ENCODE assay signal across 20 cellular contexts in the genomic region with DNA sequence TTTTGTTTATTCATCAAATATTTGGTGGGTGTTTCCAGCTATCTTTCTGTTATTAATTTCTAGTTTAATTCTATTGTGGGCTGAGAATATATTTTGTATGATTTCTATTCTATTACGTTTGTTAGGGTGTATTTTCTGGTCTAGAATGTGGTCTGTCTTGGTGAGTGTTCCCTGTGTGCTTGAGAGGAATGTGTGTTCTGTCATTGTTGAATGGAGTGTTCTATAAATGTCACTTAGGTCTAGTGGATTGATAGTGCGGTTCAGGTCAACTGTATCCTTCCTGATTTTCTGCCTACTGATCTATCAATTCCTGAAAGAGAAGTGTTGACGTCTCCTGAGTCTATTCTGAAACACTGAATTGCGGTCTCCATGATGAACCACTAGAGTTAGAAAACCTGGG. TPM values are rescaled to one million over a fixed set of nuclear protein-coding genes. Genes with fewer than 3 reads are reported as not detected.
DNase-seq lines count a peak whose midpoint lies in the region; ATAC-seq and TF ChIP-seq lines count a peak whose summit lies in the region.
"Had no signal": no experiment of that assay in that cellular context is flagged by ENCODE, and none has a peak within 500 bp of the region (broad histone marks: within the 10 kb centered on the region; RNA-seq: fewer than 3 reads in every experiment).

No MANE protein-coding gene starts in this region.

- H3K4me3 ChIP-seq in RWPE2 (ENCODE audit: severe bottlenecking) (no peak overlapping the region), esophagus muscularis mucosa (no peak overlapping the region), transverse colon (no peak overlapping the region)
- H3K4me3 ChIP-seq: thoracic aorta had no signal

- H3K9me3 Mint-ChIP-seq in osteocyte (ENCODE audit: unreplicated experiment), result no peaks in the 10 kb centered on the region
- no peaks in the 10 kb centered on the region for H3K9me3 Mint-ChIP-seq in T-cell
- H3K9me3 Mint-ChIP-seq: activated naive CD4-positive, alpha-beta T cell treated with anti-CD3 and anti-CD28 coated beads, Interleukin-2, amount 10 ng/mL, durations not matched to agents 7 days and 5 days; activated T-cell treated with anti-CD3 and anti-CD28 coated beads, Interleukin-2, amount 50 U/mL, for 72 hours; naive thymus-derived CD8-positive, alpha-beta T cell; T-helper 1 cell treated with Interleukin-12 subunit alpha and Interleukin-12 subunit beta and Interleukin-4 antibody, amounts not matched to agents 30 μg/mL and 1 μg/mL, for 36 hours had no signal

- TF ChIP-seq CTCF in RWPE2 (IDR thresholded peaks at IDR 0.05; ENCODE audit: poor library complexity, severe bottlenecking) (no peak), esophagus muscularis mucosa (IDR thresholded peaks at IDR 0.05) (no peak), osteocyte (IDR thresholded peaks at IDR 0.05) (no peak), transverse colon (IDR thresholded peaks at IDR 0.05) (no peak)

- no peaks in the 10 kb centered on the region for H3K27me3 Mint-ChIP-seq in osteocyte (ENCODE audit: unreplicated experiment)
- peaks cover 26 to 46% of the 10 kb centered on the region in 2 donors for H3K27me3 Mint-ChIP-seq in T-cell

- H3K27ac Mint-ChIP-seq in osteocyte (ENCODE audit: unreplicated experiment) (peak overlapping the region; percentile 95), T-cell (no peak overlapping the region)
- H3K27ac Mint-ChIP-seq: activated CD4-positive, alpha-beta T cell treated with anti-CD3 and anti-CD28 coated beads for 36 hours; activated naive CD4-positive, alpha-beta T cell treated with anti-CD3 and anti-CD28 coated beads, Interleukin-2, amount 10 ng/mL, durations not matched to agents 7 days and 5 days; activated T-cell treated with anti-CD3 and anti-CD28 coated beads, Interleukin-2, amount 50 U/mL, for 72 hours; naive thymus-derived CD8-positive, alpha-beta T cell; T-helper 1 cell treated with Interleukin-12 subunit alpha and Interleukin-12 subunit beta and Interleukin-4 antibody, amounts not matched to agents 30 μg/mL and 1 μg/mL, for 36 hours had no signal

- in situ Hi-C loops in transverse colon (cut with MboI; ENCODE audit: low pct_ligation_motif_present in 1 of 4, low pct_unique_long_range_greater_than_20kb in 1 of 4, low sequenced_read_pairs in 3 of 4), result no loop called here

- no peak for TF ChIP-seq EP300 in esophagus muscularis mucosa (IDR thresholded peaks at IDR 0.05)
- no peak for TF ChIP-seq EP300 in transverse colon (IDR thresholded peaks at IDR 0.05; ENCODE audit: low read depth)

- H3K27me3 ChIP-seq in RWPE2 (ENCODE audit: insufficient read depth, poor library complexity, severe bottlenecking) (no peaks in the 10 kb centered on the region), esophagus muscularis mucosa (no peaks in the 10 kb centered on the region), transverse colon (peaks cover 14% of the 10 kb centered on the region)

- 86% methylated on average over 4 of the region's 4 CpGs for WGBS in esophagus muscularis mucosa
- 60 to 90% methylated on average over 1 to 4 of the region's 4 CpGs for WGBS in transverse colon (ENCODE audit: low coverage in 1 of 2), 2 donors

- peak overlapping the region; percentile 90 for H3K27ac ChIP-seq in RWPE2 (ENCODE audit: poor library complexity, severe bottlenecking)
- peak overlapping the region; percentile 56 to 76 (median 65) for H3K27ac ChIP-seq in esophagus muscularis mucosa (replicated peaks in 1 of 4)
- H3K27ac ChIP-seq in transverse colon, result peak overlapping the region in 3 of 4 donors; percentile 17 to 74 (median 22)

- H3K4me3 Mint-ChIP-seq in osteocyte (ENCODE audit: unreplicated experiment) (peak overlapping the region; percentile 2), T-cell (no peak overlapping the region)
- H3K4me3 Mint-ChIP-seq: activated CD4-positive, alpha-beta T cell treated with anti-CD3 and anti-CD28 coated beads for 36 hours; activated naive CD4-positive, alpha-beta T cell treated with anti-CD3 and anti-CD28 coated beads, Interleukin-2, amount 10 ng/mL, durations not matched to agents 7 days and 5 days; activated T-cell treated with anti-CD3 and anti-CD28 coated beads, Interleukin-2, amount 50 U/mL, for 72 hours; naive thymus-derived CD8-positive, alpha-beta T cell; T-helper 1 cell treated with Interleukin-12 subunit alpha and Interleukin-12 subunit beta and Interleukin-4 antibody, amounts not matched to agents 30 μg/mL and 1 μg/mL, for 36 hours had no signal

- H3K36me3 ChIP-seq in RWPE2 (ENCODE audit: low read depth) (peaks cover 11% of the 10 kb centered on the region), esophagus muscularis mucosa (no peaks in the 10 kb centered on the region), transverse colon (no peaks in the 10 kb centered on the region)
- H3K36me3 ChIP-seq: thoracic aorta had no signal

- TF ChIP-seq POLR2A in esophagus muscularis mucosa (IDR thresholded peaks at IDR 0.05; ENCODE audit: low read depth) (no peak), transverse colon (IDR thresholded peaks at IDR 0.05) (no peak)

- ATAC-seq in RWPE2 (ENCODE audit: low read depth) (no peak), T-cell (replicated peaks in 1 of 4) (no peak)
- ATAC-seq: activated CD4-positive, alpha-beta T cell treated with anti-CD3 and anti-CD28 coated beads for 36 hours; activated T-cell treated with anti-CD3 and anti-CD28 coated beads, Interleukin-2, amount 50 U/mL, for 72 hours; naive thymus-derived CD8-positive, alpha-beta T cell had no signal

- H3K36me3 Mint-ChIP-seq in osteocyte (ENCODE audit: unreplicated experiment), result peaks cover 24% of the 10 kb centered on the region
- no peaks in the 10 kb centered on the region for H3K36me3 Mint-ChIP-seq in T-cell
- H3K36me3 Mint-ChIP-seq: activated naive CD4-positive, alpha-beta T cell treated with anti-CD3 and anti-CD28 coated beads, Interleukin-2, amount 10 ng/mL, durations not matched to agents 7 days and 5 days; naive thymus-derived CD8-positive, alpha-beta T cell had no signal

- POLR2A ChIA-PET in T-cell (lab: Charles Lee), result no interaction called here

- no peaks in the 10 kb centered on the region for H3K9me3 ChIP-seq in RWPE2 (ENCODE audit: severe bottlenecking)
- no peaks in the 10 kb centered on the region for H3K9me3 ChIP-seq in esophagus muscularis mucosa
- H3K9me3 ChIP-seq in transverse colon, result no peaks in the 10 kb centered on the region
- H3K9me3 ChIP-seq: thoracic aorta had no signal

- peaks cover 38% of the 10 kb centered on the region for H3K4me1 ChIP-seq in RWPE2 (ENCODE audit: insufficient read depth, poor library complexity, severe bottlenecking)
- peaks cover 32 to 46% (median 38%) of the 10 kb centered on the region in 4 donors for H3K4me1 ChIP-seq in esophagus muscularis mucosa
- peaks cover 7 to 18% (median 8%) of the 10 kb centered on the region in 4 donors for H3K4me1 ChIP-seq in transverse colon

- intact Hi-C loops in esophagus muscularis mucosa (cut with DNase I), result no loop called here
- intact Hi-C loops in transverse colon (cut with DNase I; ENCODE audit: low total_unique reads), result no loop called here

- no peak for DNase-seq in RWPE2 (ENCODE audit: low spot score)
- DNase-seq in esophagus muscularis mucosa (ENCODE audit: extremely low spot score), result no peak
- DNase-seq in osteocyte (ENCODE audit: extremely low spot score, unreplicated experiment), result no peak
- no peak for DNase-seq in transverse colon
- no peak for DNase-seq in T-cell
- no peak for DNase-seq in activated CD4-positive, alpha-beta T cell treated with anti-CD3 and anti-CD28 coated beads for 48 hours
- DNase-seq in SHP77 treated with DMSO at 0.1 percent for 48 hours (lab: John Stamatoyannopoulos, UW), result no peak
- no peak for DNase-seq in NCI-H146 (lab: John Stamatoyannopoulos, UW)
- DNase-seq: activated CD4-positive, alpha-beta T cell treated with anti-CD3 and anti-CD28 coated beads for 36 hours; activated naive CD4-positive, alpha-beta T cell treated with anti-CD3 and anti-CD28 coated beads, Interleukin-2, amount 10 ng/mL, durations not matched to agents 7 days and 5 days; activated T-cell treated with anti-CD3 and anti-CD28 coated beads, Interleukin-2, amount 50 U/mL, for 72 hours; cerebellar nuclear complex; effector CD8-positive, alpha-beta T cell; naive thymus-derived CD8-positive, alpha-beta T cell; NCI-H2029; right cardiac atrium had no signal

- H3K4me1 Mint-ChIP-seq in osteocyte (ENCODE audit: unreplicated experiment), result peaks cover 95% of the 10 kb centered on the region
- peaks cover 6 to 9% (median 6%) of the 10 kb centered on the region in 3 donors for H3K4me1 Mint-ChIP-seq in T-cell

- CTCF ChIA-PET in T-cell (lab: Charles Lee), result no interaction called here

RNA-seq across cellular contexts. Expression of gene HTRA1, which starts 8.5 kb away (rescaled TPM):
- total RNA-seq in esophagus muscularis mucosa, result 100 to 1,000 TPM; 101 to 146 (median 109) TPM
- total RNA-seq in osteocyte, result 1,546 and 1,638 TPM in 2 replicates
- total RNA-seq in transverse colon, result 100 to 1,000 TPM in 1 of 4 donors, 10 to 100 TPM in 2, 1 to 10 TPM in 1; 7.9 to 103 (median 31.2) TPM
- under 1 TPM in 3 of 5 donors, not detected in 2; 0.51 to 0.56 (median 0.55) TPM for total RNA-seq in T-cell
- total RNA-seq: activated CD4-positive, alpha-beta T cell treated with anti-CD3 and anti-CD28 coated beads for 36 hours; activated T-cell treated with anti-CD3 and anti-CD28 coated beads, Interleukin-2, amount 50 U/mL, for 72 hours; naive thymus-derived CD8-positive, alpha-beta T cell had no signal

RNA-seq across cellular contexts. Expression of gene ARMS2, which starts 15.4 kb away (rescaled TPM):
- 1 to 10 TPM in 1 of 4 donors, not detected in 3; 1.2 TPM for total RNA-seq in esophagus muscularis mucosa
- total RNA-seq in osteocyte, result not detected in 2 replicates
- total RNA-seq in transverse colon, result not detected
- total RNA-seq in T-cell, result not detected
- total RNA-seq: activated CD4-positive, alpha-beta T cell treated with anti-CD3 and anti-CD28 coated beads for 36 hours; activated T-cell treated with anti-CD3 and anti-CD28 coated beads, Interleukin-2, amount 50 U/mL, for 72 hours; astrocyte; naive thymus-derived CD8-positive, alpha-beta T cell; omental fat pad; right cardiac atrium; thoracic aorta had no signal

Comparison
In these comparisons a context has a peak if more than half of its experiments do, and no peak if none do; other contexts are left out.
1. H3K27ac ChIP-seq: peak in every context shown above with its lines; median percentile 90 in RWPE2; 65 in esophagus muscularis mucosa; 22 in transverse colon.
2. RNA of gene HTRA1, which starts 8.5 kb away (total RNA-seq): 1,546 to 1,638 TPM in osteocyte; 101 to 146 TPM in esophagus muscularis mucosa, 7.9 to 103 TPM in transverse colon and 0.51 to 0.56 TPM in T-cell; every median in the first group is over 10 times any median in the second.